ENCODE assay signal across 1 cellular context in genomic region chr6:42334870-42335269, GRCh38.
TF ChIP-seq lines count a peak whose summit lies in the region.

No MANE protein-coding gene starts in this region.

TF ChIP-seq in A549, 52 proteins besides CTCF, POLR2A, EP300 and RAD21 (continued from another document):
- TF ChIP-seq REST (IDR thresholded peaks at IDR 0.05), result no peak
